ENCODE assay signal across 1 cellular context in genomic region chr7:41900034-41900433, GRCh38.
A peak's percentile ranks its signal among the peaks of the same experiment; 100 is the strongest.
TF ChIP-seq lines count a peak whose summit lies in the region.

No MANE protein-coding gene starts in this region.

TF ChIP-seq in SK-N-SH, 30 proteins besides CTCF, POLR2A, EP300 and RAD21 (continued from another document):
- TF ChIP-seq JUND (IDR thresholded peaks at IDR 0.05), result peak; percentile 71
- no peak for TF ChIP-seq YY1 (IDR thresholded peaks at IDR 0.05; ENCODE audit: low read depth)
- TF ChIP-seq CHD2 (IDR thresholded peaks at IDR 0.05; ENCODE audit: low read length, partially characterized antibody), result no peak
- no peak for TF ChIP-seq FOXM1 (IDR thresholded peaks at IDR 0.05; ENCODE audit: low read depth)
- TF ChIP-seq, protein P1, sequence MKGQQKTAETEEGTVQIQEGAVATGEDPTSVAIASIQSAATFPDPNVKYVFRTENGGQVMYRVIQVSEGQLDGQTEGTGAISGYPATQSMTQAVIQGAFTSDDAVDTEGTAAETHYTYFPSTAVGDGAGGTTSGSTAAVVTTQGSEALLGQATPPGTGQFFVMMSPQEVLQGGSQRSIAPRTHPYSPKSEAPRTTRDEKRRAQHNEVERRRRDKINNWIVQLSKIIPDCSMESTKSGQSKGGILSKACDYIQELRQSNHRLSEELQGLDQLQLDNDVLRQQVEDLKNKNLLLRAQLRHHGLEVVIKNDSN (IDR thresholded peaks at IDR 0.05; ENCODE audit: borderline replicate concordance, low read depth), result no peak
- TF ChIP-seq ZBTB33 (IDR thresholded peaks at IDR 0.05; ENCODE audit: borderline replicate concordance, low read depth), result no peak
- TF ChIP-seq, protein P2, sequence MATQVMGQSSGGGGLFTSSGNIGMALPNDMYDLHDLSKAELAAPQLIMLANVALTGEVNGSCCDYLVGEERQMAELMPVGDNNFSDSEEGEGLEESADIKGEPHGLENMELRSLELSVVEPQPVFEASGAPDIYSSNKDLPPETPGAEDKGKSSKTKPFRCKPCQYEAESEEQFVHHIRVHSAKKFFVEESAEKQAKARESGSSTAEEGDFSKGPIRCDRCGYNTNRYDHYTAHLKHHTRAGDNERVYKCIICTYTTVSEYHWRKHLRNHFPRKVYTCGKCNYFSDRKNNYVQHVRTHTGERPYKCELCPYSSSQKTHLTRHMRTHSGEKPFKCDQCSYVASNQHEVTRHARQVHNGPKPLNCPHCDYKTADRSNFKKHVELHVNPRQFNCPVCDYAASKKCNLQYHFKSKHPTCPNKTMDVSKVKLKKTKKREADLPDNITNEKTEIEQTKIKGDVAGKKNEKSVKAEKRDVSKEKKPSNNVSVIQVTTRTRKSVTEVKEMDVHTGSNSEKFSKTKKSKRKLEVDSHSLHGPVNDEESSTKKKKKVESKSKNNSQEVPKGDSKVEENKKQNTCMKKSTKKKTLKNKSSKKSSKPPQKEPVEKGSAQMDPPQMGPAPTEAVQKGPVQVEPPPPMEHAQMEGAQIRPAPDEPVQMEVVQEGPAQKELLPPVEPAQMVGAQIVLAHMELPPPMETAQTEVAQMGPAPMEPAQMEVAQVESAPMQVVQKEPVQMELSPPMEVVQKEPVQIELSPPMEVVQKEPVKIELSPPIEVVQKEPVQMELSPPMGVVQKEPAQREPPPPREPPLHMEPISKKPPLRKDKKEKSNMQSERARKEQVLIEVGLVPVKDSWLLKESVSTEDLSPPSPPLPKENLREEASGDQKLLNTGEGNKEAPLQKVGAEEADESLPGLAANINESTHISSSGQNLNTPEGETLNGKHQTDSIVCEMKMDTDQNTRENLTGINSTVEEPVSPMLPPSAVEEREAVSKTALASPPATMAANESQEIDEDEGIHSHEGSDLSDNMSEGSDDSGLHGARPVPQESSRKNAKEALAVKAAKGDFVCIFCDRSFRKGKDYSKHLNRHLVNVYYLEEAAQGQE (IDR thresholded peaks at IDR 0.05; ENCODE audit: low read depth, low read length), result no peak
- no peak for TF ChIP-seq RXRA (IDR thresholded peaks at IDR 0.05; ENCODE audit: borderline replicate concordance, low read depth)
- TF ChIP-seq TCF12 (IDR thresholded peaks at IDR 0.05), result peak; percentile 69
- peak; percentile 38; the same call in 1 of the 2 replicates for TF ChIP-seq POLR2AphosphoS5 (IDR thresholded peaks at IDR 0.05; ENCODE audit: low read depth, low read length)
- no peak for TF ChIP-seq EZH2phosphoT487 (IDR thresholded peaks at IDR 0.05; ENCODE audit: borderline replicate concordance, low read depth)
- no peak for TF ChIP-seq SIN3A (IDR thresholded peaks at IDR 0.05; ENCODE audit: borderline replicate concordance, low read depth, low read length)
- no peak for TF ChIP-seq ELF1 (IDR thresholded peaks at IDR 0.05)
- TF ChIP-seq, protein P3, sequence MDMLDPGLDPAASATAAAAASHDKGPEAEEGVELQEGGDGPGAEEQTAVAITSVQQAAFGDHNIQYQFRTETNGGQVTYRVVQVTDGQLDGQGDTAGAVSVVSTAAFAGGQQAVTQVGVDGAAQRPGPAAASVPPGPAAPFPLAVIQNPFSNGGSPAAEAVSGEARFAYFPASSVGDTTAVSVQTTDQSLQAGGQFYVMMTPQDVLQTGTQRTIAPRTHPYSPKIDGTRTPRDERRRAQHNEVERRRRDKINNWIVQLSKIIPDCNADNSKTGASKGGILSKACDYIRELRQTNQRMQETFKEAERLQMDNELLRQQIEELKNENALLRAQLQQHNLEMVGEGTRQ (IDR thresholded peaks at IDR 0.05; ENCODE audit: borderline replicate concordance, low read depth, low read length), result no peak
- TF ChIP-seq, protein P4, sequence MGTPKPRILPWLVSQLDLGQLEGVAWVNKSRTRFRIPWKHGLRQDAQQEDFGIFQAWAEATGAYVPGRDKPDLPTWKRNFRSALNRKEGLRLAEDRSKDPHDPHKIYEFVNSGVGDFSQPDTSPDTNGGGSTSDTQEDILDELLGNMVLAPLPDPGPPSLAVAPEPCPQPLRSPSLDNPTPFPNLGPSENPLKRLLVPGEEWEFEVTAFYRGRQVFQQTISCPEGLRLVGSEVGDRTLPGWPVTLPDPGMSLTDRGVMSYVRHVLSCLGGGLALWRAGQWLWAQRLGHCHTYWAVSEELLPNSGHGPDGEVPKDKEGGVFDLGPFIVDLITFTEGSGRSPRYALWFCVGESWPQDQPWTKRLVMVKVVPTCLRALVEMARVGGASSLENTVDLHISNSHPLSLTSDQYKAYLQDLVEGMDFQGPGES (IDR thresholded peaks at IDR 0.05; ENCODE audit: low read depth, low read length), result no peak
- TF ChIP-seq FOSL2 (IDR thresholded peaks at IDR 0.05; ENCODE audit: borderline replicate concordance, low read depth), result peak; percentile 43; the same call in 1 of the 2 replicates
- no peak for TF ChIP-seq TAF1 (IDR thresholded peaks at IDR 0.05; ENCODE audit: borderline replicate concordance, low read depth, low read length)
- TF ChIP-seq MAX (IDR thresholded peaks at IDR 0.05; ENCODE audit: low read depth), result 0 out of 2 replicates have a peak, but pooled peaks have one; percentile 20
- TF ChIP-seq GABPA (IDR thresholded peaks at IDR 0.05; ENCODE audit: low read depth), result no peak
- TF ChIP-seq, protein P5, sequence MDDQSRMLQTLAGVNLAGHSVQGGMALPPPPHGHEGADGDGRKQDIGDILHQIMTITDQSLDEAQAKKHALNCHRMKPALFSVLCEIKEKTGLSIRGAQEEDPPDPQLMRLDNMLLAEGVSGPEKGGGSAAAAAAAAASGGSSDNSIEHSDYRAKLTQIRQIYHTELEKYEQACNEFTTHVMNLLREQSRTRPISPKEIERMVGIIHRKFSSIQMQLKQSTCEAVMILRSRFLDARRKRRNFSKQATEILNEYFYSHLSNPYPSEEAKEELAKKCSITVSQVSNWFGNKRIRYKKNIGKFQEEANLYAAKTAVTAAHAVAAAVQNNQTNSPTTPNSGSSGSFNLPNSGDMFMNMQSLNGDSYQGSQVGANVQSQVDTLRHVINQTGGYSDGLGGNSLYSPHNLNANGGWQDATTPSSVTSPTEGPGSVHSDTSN (IDR thresholded peaks at IDR 0.05), result peak; percentile 73
TF ChIP-seq in SK-N-SH: peak in this region for 8.
